ENCODE assay signal across 2 cellular contexts in the genomic region with DNA sequence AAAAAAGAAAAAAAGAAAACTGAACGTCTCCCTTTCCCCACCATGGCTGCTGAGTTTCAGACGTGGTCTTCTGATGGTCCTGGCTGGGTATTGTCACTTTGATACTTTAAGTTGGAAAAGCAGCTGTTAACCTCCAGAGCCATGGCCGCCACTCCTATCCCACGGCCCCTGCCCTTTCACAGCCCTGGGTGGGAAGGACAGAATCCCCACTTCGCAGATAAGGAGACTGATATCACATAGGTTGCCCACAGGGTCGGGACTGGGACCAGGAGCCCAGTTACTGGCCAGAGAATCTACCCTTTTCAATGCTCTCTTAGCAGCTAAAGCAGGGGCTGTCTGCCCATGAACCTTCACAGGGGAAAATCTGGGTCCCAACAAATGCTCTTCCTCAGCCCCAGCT.
TF ChIP-seq lines count a peak whose summit lies in the region.

No MANE protein-coding gene starts in this region.

TF ChIP-seq in IMR-90, 13 proteins besides CTCF, POLR2A, EP300 and RAD21:
- TF ChIP-seq SMC3 (IDR thresholded peaks at IDR 0.05; ENCODE audit: low read depth, low read length) (no peak), MAFK (IDR thresholded peaks at IDR 0.05; ENCODE audit: low read depth, low read length) (no peak)

TF ChIP-seq in H1, 55 proteins besides CTCF, POLR2A, EP300 and RAD21:
- TF ChIP-seq, protein P1, sequence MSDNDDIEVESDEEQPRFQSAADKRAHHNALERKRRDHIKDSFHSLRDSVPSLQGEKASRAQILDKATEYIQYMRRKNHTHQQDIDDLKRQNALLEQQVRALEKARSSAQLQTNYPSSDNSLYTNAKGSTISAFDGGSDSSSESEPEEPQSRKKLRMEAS (IDR thresholded peaks at IDR 0.05), result no peak
- TF ChIP-seq JUND (IDR thresholded peaks at IDR 0.05; ENCODE audit: low read length), result no peak
- TF ChIP-seq SAP30 (IDR thresholded peaks at IDR 0.05; ENCODE audit: insufficient read depth, insufficient replicate concordance, low read length), result no peak
- TF ChIP-seq SIX5 (IDR thresholded peaks at IDR 0.05; ENCODE audit: low read depth, low read length), result no peak
- TF ChIP-seq RFX5 (IDR thresholded peaks at IDR 0.05; ENCODE audit: borderline replicate concordance, low read depth, low read length), result no peak
- TF ChIP-seq HDAC6 (IDR thresholded peaks at IDR 0.05; ENCODE audit: low read depth, low read length), result no peak
- no peak for TF ChIP-seq CBX8 (IDR thresholded peaks at IDR 0.05; ENCODE audit: borderline replicate concordance, low read depth, low read length)
- TF ChIP-seq, protein P2, sequence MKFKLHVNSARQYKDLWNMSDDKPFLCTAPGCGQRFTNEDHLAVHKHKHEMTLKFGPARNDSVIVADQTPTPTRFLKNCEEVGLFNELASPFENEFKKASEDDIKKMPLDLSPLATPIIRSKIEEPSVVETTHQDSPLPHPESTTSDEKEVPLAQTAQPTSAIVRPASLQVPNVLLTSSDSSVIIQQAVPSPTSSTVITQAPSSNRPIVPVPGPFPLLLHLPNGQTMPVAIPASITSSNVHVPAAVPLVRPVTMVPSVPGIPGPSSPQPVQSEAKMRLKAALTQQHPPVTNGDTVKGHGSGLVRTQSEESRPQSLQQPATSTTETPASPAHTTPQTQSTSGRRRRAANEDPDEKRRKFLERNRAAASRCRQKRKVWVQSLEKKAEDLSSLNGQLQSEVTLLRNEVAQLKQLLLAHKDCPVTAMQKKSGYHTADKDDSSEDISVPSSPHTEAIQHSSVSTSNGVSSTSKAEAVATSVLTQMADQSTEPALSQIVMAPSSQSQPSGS (IDR thresholded peaks at IDR 0.05; ENCODE audit: low read length), result no peak
- TF ChIP-seq CREB1 (IDR thresholded peaks at IDR 0.05), result no peak
- no peak for TF ChIP-seq TBP (IDR thresholded peaks at IDR 0.05; ENCODE audit: low read depth, low read length)
